In the genomic region with DNA sequence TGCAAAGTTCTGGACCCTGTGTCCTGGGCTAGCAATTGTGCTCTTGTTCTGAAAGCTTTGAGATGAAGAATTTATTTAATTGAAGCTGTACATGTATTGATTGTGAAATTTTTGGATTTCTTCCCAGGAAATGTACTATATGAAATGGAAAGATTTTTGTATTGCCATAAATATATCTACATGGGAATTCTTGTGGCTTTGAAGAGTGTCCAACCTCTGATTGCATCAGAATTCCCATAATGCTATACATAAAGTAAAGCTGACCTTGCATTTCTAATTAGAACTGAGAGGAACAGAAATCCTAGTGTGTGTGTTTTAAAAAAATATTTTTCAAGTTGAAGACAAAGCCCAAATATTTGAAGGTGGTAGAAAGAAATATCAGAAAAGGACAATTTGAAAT, we compare ENCODE assay signal across 1 cellular context.
TF ChIP-seq lines count a peak whose summit lies in the region.

No MANE protein-coding gene starts in this region.

TF ChIP-seq in SK-N-SH, 30 proteins besides CTCF, POLR2A, EP300 and RAD21:
- TF ChIP-seq, protein P1, sequence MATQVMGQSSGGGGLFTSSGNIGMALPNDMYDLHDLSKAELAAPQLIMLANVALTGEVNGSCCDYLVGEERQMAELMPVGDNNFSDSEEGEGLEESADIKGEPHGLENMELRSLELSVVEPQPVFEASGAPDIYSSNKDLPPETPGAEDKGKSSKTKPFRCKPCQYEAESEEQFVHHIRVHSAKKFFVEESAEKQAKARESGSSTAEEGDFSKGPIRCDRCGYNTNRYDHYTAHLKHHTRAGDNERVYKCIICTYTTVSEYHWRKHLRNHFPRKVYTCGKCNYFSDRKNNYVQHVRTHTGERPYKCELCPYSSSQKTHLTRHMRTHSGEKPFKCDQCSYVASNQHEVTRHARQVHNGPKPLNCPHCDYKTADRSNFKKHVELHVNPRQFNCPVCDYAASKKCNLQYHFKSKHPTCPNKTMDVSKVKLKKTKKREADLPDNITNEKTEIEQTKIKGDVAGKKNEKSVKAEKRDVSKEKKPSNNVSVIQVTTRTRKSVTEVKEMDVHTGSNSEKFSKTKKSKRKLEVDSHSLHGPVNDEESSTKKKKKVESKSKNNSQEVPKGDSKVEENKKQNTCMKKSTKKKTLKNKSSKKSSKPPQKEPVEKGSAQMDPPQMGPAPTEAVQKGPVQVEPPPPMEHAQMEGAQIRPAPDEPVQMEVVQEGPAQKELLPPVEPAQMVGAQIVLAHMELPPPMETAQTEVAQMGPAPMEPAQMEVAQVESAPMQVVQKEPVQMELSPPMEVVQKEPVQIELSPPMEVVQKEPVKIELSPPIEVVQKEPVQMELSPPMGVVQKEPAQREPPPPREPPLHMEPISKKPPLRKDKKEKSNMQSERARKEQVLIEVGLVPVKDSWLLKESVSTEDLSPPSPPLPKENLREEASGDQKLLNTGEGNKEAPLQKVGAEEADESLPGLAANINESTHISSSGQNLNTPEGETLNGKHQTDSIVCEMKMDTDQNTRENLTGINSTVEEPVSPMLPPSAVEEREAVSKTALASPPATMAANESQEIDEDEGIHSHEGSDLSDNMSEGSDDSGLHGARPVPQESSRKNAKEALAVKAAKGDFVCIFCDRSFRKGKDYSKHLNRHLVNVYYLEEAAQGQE (IDR thresholded peaks at IDR 0.05; ENCODE audit: low read depth, low read length), result no peak
- TF ChIP-seq MXI1 (IDR thresholded peaks at IDR 0.05; ENCODE audit: low read depth, low read length), result no peak
- no peak for TF ChIP-seq NRF1 (IDR thresholded peaks at IDR 0.05; ENCODE audit: low read depth, low read length)
- TF ChIP-seq GABPA (IDR thresholded peaks at IDR 0.05; ENCODE audit: low read depth), result no peak
- TF ChIP-seq, protein P2, sequence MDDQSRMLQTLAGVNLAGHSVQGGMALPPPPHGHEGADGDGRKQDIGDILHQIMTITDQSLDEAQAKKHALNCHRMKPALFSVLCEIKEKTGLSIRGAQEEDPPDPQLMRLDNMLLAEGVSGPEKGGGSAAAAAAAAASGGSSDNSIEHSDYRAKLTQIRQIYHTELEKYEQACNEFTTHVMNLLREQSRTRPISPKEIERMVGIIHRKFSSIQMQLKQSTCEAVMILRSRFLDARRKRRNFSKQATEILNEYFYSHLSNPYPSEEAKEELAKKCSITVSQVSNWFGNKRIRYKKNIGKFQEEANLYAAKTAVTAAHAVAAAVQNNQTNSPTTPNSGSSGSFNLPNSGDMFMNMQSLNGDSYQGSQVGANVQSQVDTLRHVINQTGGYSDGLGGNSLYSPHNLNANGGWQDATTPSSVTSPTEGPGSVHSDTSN (IDR thresholded peaks at IDR 0.05), result peak; percentile 84
- TF ChIP-seq RCOR1 (IDR thresholded peaks at IDR 0.05; ENCODE audit: low read length), result no peak
- 0 out of 2 replicates have a peak, but pooled peaks have one; percentile 8 for TF ChIP-seq RXRA (IDR thresholded peaks at IDR 0.05; ENCODE audit: borderline replicate concordance, low read depth)
- peak; percentile 87; the same call in 1 of the 2 replicates for TF ChIP-seq NFIC (IDR thresholded peaks at IDR 0.05; ENCODE audit: borderline replicate concordance)
- no peak for TF ChIP-seq SMC3 (IDR thresholded peaks at IDR 0.05; ENCODE audit: low read depth, low read length)
- TF ChIP-seq, protein P3, sequence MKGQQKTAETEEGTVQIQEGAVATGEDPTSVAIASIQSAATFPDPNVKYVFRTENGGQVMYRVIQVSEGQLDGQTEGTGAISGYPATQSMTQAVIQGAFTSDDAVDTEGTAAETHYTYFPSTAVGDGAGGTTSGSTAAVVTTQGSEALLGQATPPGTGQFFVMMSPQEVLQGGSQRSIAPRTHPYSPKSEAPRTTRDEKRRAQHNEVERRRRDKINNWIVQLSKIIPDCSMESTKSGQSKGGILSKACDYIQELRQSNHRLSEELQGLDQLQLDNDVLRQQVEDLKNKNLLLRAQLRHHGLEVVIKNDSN (IDR thresholded peaks at IDR 0.05; ENCODE audit: borderline replicate concordance, low read depth), result no peak
- peak; percentile 78 for TF ChIP-seq TCF12 (IDR thresholded peaks at IDR 0.05)
- TF ChIP-seq, protein P4, sequence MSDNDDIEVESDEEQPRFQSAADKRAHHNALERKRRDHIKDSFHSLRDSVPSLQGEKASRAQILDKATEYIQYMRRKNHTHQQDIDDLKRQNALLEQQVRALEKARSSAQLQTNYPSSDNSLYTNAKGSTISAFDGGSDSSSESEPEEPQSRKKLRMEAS (IDR thresholded peaks at IDR 0.05; ENCODE audit: low read depth), result no peak
- 0 out of 2 replicates have a peak, but pooled peaks have one; percentile 25 for TF ChIP-seq POLR2AphosphoS5 (IDR thresholded peaks at IDR 0.05; ENCODE audit: low read depth, low read length)
- TF ChIP-seq, protein P5, sequence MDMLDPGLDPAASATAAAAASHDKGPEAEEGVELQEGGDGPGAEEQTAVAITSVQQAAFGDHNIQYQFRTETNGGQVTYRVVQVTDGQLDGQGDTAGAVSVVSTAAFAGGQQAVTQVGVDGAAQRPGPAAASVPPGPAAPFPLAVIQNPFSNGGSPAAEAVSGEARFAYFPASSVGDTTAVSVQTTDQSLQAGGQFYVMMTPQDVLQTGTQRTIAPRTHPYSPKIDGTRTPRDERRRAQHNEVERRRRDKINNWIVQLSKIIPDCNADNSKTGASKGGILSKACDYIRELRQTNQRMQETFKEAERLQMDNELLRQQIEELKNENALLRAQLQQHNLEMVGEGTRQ (IDR thresholded peaks at IDR 0.05; ENCODE audit: borderline replicate concordance, low read depth, low read length), result no peak
- no peak for TF ChIP-seq RFX5 (IDR thresholded peaks at IDR 0.05; ENCODE audit: low read length)
- no peak for TF ChIP-seq EZH2phosphoT487 (IDR thresholded peaks at IDR 0.05; ENCODE audit: borderline replicate concordance, low read depth)
- TF ChIP-seq, protein P6, sequence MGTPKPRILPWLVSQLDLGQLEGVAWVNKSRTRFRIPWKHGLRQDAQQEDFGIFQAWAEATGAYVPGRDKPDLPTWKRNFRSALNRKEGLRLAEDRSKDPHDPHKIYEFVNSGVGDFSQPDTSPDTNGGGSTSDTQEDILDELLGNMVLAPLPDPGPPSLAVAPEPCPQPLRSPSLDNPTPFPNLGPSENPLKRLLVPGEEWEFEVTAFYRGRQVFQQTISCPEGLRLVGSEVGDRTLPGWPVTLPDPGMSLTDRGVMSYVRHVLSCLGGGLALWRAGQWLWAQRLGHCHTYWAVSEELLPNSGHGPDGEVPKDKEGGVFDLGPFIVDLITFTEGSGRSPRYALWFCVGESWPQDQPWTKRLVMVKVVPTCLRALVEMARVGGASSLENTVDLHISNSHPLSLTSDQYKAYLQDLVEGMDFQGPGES (IDR thresholded peaks at IDR 0.05; ENCODE audit: low read depth, low read length), result no peak
- TF ChIP-seq FOXM1 (IDR thresholded peaks at IDR 0.05; ENCODE audit: low read depth), result peak; percentile 56; the same call in 1 of the 2 replicates
- TF ChIP-seq SIN3A (IDR thresholded peaks at IDR 0.05; ENCODE audit: borderline replicate concordance, low read depth, low read length), result no peak
- TF ChIP-seq FOSL2 (IDR thresholded peaks at IDR 0.05; ENCODE audit: borderline replicate concordance, low read depth), result 0 out of 2 replicates have a peak, but pooled peaks have one; percentile 33
- peak; percentile 63 for TF ChIP-seq JUND (IDR thresholded peaks at IDR 0.05)
- no peak for TF ChIP-seq ELF1 (IDR thresholded peaks at IDR 0.05)
- TF ChIP-seq TAF1 (IDR thresholded peaks at IDR 0.05; ENCODE audit: borderline replicate concordance, low read depth, low read length), result no peak
- TF ChIP-seq TEAD4 (IDR thresholded peaks at IDR 0.05; ENCODE audit: borderline replicate concordance, insufficient read depth), result peak; percentile 69
- TF ChIP-seq FOXJ3 (CRISPR knock-in tag; IDR thresholded peaks at IDR 0.05), result no peak
- TF ChIP-seq CHD2 (IDR thresholded peaks at IDR 0.05; ENCODE audit: low read length, partially characterized antibody), result no peak
- TF ChIP-seq, protein P7, sequence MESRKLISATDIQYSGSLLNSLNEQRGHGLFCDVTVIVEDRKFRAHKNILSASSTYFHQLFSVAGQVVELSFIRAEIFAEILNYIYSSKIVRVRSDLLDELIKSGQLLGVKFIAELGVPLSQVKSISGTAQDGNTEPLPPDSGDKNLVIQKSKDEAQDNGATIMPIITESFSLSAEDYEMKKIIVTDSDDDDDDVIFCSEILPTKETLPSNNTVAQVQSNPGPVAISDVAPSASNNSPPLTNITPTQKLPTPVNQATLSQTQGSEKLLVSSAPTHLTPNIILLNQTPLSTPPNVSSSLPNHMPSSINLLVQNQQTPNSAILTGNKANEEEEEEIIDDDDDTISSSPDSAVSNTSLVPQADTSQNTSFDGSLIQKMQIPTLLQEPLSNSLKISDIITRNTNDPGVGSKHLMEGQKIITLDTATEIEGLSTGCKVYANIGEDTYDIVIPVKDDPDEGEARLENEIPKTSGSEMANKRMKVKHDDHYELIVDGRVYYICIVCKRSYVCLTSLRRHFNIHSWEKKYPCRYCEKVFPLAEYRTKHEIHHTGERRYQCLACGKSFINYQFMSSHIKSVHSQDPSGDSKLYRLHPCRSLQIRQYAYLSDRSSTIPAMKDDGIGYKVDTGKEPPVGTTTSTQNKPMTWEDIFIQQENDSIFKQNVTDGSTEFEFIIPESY (IDR thresholded peaks at IDR 0.05; ENCODE audit: borderline replicate concordance, low read depth), result no peak
- TF ChIP-seq MEF2A (IDR thresholded peaks at IDR 0.05; ENCODE audit: borderline replicate concordance, low read depth), result peak; percentile 17; the same call in 1 of the 2 replicates
- no peak for TF ChIP-seq GATA2 (CRISPR knock-in tag; IDR thresholded peaks at IDR 0.05)
- no peak for TF ChIP-seq YY1 (IDR thresholded peaks at IDR 0.05; ENCODE audit: low read depth)
